In the genomic region with DNA sequence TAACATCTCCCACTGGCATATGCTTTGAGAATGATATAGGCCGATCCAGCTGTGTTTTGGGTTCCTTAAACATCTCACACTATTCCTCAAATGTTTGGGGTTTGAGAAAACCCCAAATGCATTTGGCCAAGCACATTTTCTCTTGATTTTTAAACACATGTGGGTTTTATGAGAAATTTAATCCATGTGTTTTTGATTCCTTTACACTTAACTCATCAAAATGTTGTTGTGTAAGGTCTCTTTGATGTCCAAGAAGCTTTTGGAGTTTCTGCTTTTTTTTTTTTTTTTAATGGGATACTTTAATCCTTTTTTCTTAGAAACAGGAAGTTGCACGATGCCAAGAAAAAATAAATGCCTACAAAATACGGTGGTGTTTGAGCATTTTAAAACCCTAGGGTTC, we compare ENCODE assay signal across 1 cellular context.
TF ChIP-seq lines count a peak whose summit lies in the region.

No MANE protein-coding gene starts in this region.

TF ChIP-seq in SK-N-SH, 30 proteins besides CTCF, POLR2A, EP300 and RAD21 (continued from another document):
- TF ChIP-seq, protein P1, sequence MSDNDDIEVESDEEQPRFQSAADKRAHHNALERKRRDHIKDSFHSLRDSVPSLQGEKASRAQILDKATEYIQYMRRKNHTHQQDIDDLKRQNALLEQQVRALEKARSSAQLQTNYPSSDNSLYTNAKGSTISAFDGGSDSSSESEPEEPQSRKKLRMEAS (IDR thresholded peaks at IDR 0.05; ENCODE audit: low read depth): no peak
TF ChIP-seq in SK-N-SH: peak in this region for 0.
